Comparison of ENCODE assay signal across 27 cellular contexts in the genomic region with DNA sequence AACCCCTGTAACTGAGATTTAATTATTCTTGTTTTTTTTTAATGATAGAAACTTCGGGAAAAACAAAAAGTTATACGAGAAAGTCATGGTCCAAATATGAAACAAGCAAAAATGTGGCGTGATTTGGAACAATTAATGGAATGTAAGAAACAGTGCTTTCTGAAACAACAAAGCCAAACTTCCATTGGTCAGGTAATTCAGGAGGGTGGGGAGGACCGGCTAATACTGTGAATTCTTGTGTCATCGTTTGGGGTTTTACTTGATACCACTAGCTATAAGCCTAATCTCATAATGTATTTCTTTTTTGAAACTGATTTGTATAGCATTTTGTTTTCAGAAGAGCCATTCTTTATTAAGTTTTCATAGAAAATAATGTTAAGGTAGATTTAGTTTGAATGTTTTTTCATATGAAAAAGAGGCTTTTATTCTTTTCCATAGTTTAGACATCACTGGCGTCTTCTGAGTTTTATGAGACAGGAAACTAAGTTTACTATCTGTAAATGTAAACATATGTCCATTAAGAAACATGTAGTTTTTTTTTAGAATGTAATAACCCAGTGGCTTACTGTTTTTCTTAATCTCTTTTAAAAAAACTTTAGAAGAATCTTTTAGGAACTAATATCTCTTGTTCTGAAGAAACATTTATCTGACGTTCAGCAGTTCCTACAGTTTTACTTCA.
A peak's percentile ranks its signal among the peaks of the same experiment; 100 is the strongest.
DNase-seq lines count a peak whose midpoint lies in the region; ATAC-seq, FAIRE-seq and TF ChIP-seq lines count a peak whose summit lies in the region.
"Had no signal": no experiment of that assay in that cellular context is flagged by ENCODE, and none has a peak within 500 bp of the region (broad histone marks: within the 10 kb centered on the region; RNA-seq: fewer than 3 reads in every experiment).

No MANE protein-coding gene starts in this region.

- H4K5ac ChIP-seq in IMR-90 (ENCODE audit: low read depth, low read length) = peak overlapping the region; percentile 78

- FAIRE-seq in G401.6 (lab: Jason Lieb, UNC) = peak; percentile 30
- FAIRE-seq: HepG2 had no signal

- H3K27ac ChIP-seq in IMR-90 (ENCODE audit: insufficient read depth, low read length) (peak overlapping the region; percentile 26; the same call in 1 of the 2 replicates), smooth muscle cell (ENCODE audit: low read depth) (no peak overlapping the region)
- H3K27ac ChIP-seq: HL-60, KMS-11, Peyer's patch, SJCRH30 had no signal

- 0 out of 4 replicates have a peak overlapping the region, but pooled peaks of 1 of the 2 experiments have one; percentile 12 for H4K8ac ChIP-seq in IMR-90 (ENCODE audit: low read depth in 2 of 2, low read length in 2 of 2)

- peak overlapping the region; percentile 59 for H2AK5ac ChIP-seq in IMR-90 (ENCODE audit: low read depth, low read length)

- peaks cover 3% of the 10 kb centered on the region; the same call in 1 of the 2 replicates for H3K4me1 ChIP-seq in IMR-90 (ENCODE audit: control insufficient read depth, insufficient read depth, low read length)
- H3K4me1 ChIP-seq in smooth muscle cell (ENCODE audit: low read depth) = no peaks in the 10 kb centered on the region
- H3K4me1 ChIP-seq: Peyer's patch, SJCRH30 had no signal

- no peak for TF ChIP-seq RAD21 in IMR-90 (IDR thresholded peaks at IDR 0.05; ENCODE audit: low read length)

- TF ChIP-seq POLR2A in IMR-90 (IDR thresholded peaks at IDR 0.05; ENCODE audit: low read depth, low read length) = no peak

- peak overlapping the region; percentile 39 for H2BK5ac ChIP-seq in IMR-90 (ENCODE audit: low read depth, low read length, poor library complexity, severe bottlenecking)

- H3K9ac ChIP-seq in IMR-90 (ENCODE audit: low read depth, low read length) (no peak overlapping the region), smooth muscle cell (ENCODE audit: low read depth) (no peak overlapping the region)
- H3K9ac ChIP-seq: KMS-11 had no signal

- H3K9me1 ChIP-seq in IMR-90 (ENCODE audit: insufficient read depth, low read length) = peaks cover 8% of the 10 kb centered on the region

- no peak for ATAC-seq in IMR-90 (ENCODE audit: low read depth)
- ATAC-seq: GM23338, HCT116, HepG2 had no signal

- DNase-seq in IMR-90 (no peak), fibroblast of villous mesenchyme (ENCODE audit: low read depth) (peak; percentile 68), smooth muscle cell (lab: John Stamatoyannopoulos, UW; ENCODE audit: unreplicated experiment) (no peak), cortex of kidney (lab: John Stamatoyannopoulos, UW) (no peak), DMS114 treated with DMSO at 0.1 percent for 48 hours (lab: John Stamatoyannopoulos, UW; ENCODE audit: unreplicated experiment) (no peak), DMS79 (lab: John Stamatoyannopoulos, UW) (no peak), NCI-H1694 (lab: John Stamatoyannopoulos, UW) (no peak)
- DNase-seq: CD4-positive, CD25-positive, alpha-beta regulatory T cell; DND-41; GDM1; NCI-H1092 treated with DMSO at 0.1 percent for 48 hours; NCI-H146; NCI-H2029 treated with DMSO at 0.1 percent for 48 hours; NCI-H2171; NCI-H345; NCI-H524; NCI-H774; NK-92 treated with Interleukin-12 subunit alpha and Interleukin-12 subunit beta, amount 100 ng/mL, for 24 hours; Peyer's patch; SJCRH30 had no signal

- peak overlapping the region; percentile 21 for H3K23ac ChIP-seq in IMR-90 (ENCODE audit: low read depth, low read length)

- H3K4me2 ChIP-seq in IMR-90 (ENCODE audit: low read depth, low read length) = peak overlapping the region; percentile 61
- peak overlapping the region; percentile 30 for H3K4me2 ChIP-seq in smooth muscle cell
- H3K4me2 ChIP-seq: A549, GM23338, KMS-11 had no signal

- H3K9me3 ChIP-seq in IMR-90 (ENCODE audit: control insufficient read depth, insufficient read depth, low read length) (no peaks in the 10 kb centered on the region), smooth muscle cell (replicated peaks; ENCODE audit: low read depth) (no peaks in the 10 kb centered on the region)
- H3K9me3 ChIP-seq: Peyer's patch, SJCRH30 had no signal

- no peaks in the 10 kb centered on the region for H4K20me1 ChIP-seq in IMR-90 (ENCODE audit: insufficient read depth, low read length)
- H4K20me1 ChIP-seq in smooth muscle cell (ENCODE audit: low read depth) = no peaks in the 10 kb centered on the region

- no peak overlapping the region for H3K56ac ChIP-seq in IMR-90 (ENCODE audit: extremely low read depth, insufficient read depth, low read length)

- CTCF ChIA-PET in IMR-90 (lab: Yijun Ruan, JAX) = no interaction called here

- no peaks in the 10 kb centered on the region for H3K27me3 ChIP-seq in IMR-90 (ENCODE audit: control insufficient read depth, insufficient read depth, low read length)
- no peaks in the 10 kb centered on the region for H3K27me3 ChIP-seq in smooth muscle cell (ENCODE audit: low read depth)
- H3K27me3 ChIP-seq: Peyer's patch, SJCRH30 had no signal

- no peaks in the 10 kb centered on the region for H3K79me2 ChIP-seq in smooth muscle cell (ENCODE audit: low read depth)

- H3K4ac ChIP-seq in IMR-90 (ENCODE audit: low read depth, low read length) = peak overlapping the region; percentile 61

- peak overlapping the region; percentile 47; the same call in 1 of the 2 replicates for H2BK20ac ChIP-seq in IMR-90 (ENCODE audit: low read depth, low read length)

- TF ChIP-seq CTCF in IMR-90 (conservative IDR thresholded peaks at IDR 0.05; ENCODE audit: low read depth, low read length) (no peak), fibroblast of villous mesenchyme (IDR thresholded peaks at IDR 0.05; ENCODE audit: insufficient read depth, low read depth, low read length) (no peak), smooth muscle cell (IDR thresholded peaks at IDR 0.05; ENCODE audit: borderline replicate concordance, insufficient read depth, poor library complexity, severe bottlenecking) (no peak)

- POLR2A ChIA-PET in IMR-90 (lab: Charles Lee; ENCODE audit: unreplicated experiment) = no interaction called here

- BruUV-seq in IMR-90 (replicated peaks; lab: Mats Ljungman, UMichigan) = no TSS peak

- H3K79me1 ChIP-seq in IMR-90 (ENCODE audit: low read depth in 1 of 2, low read length in 2 of 2) = peaks cover 0 to 10% of the 10 kb centered on the region in 2 experiments; a peak in 1 of 4 replicates

- dilution Hi-C loops in IMR-90 (cut with HindIII; ENCODE audit: low sequenced_read_pairs, unreplicated experiment) = no loop called here

- peak overlapping the region; percentile 49; the same call in 2 of the 3 replicates for H2BK15ac ChIP-seq in IMR-90 (ENCODE audit: low read depth, low read length)

- intact Hi-C loops in IMR-90 (cut with micrococcal nuclease) = no loop called here

- peak overlapping the region; percentile 67; the same call in 1 of the 2 replicates for H2BK120ac ChIP-seq in IMR-90 (ENCODE audit: low read depth, low read length)

- H2AK9ac ChIP-seq in IMR-90 (replicated peaks; ENCODE audit: low read depth, low read length, poor library complexity) = no peak overlapping the region

- H3K14ac ChIP-seq in IMR-90 (replicated peaks; ENCODE audit: low read depth, low read length) = peak overlapping the region; percentile 29; the same call in 1 of the 2 replicates

- WGBS in IMR-90 (ENCODE audit: extremely low coverage in 2 of 2, insufficient read length in 1 of 2), 2 experiments = no CpG with 5 or more reads among the region's 7 CpGs
- 63% methylated on average over 7 of the region's 7 CpGs for WGBS in smooth muscle cell (ENCODE audit: low lambda C conversion rate)

- no peak overlapping the region for H3K4me3 ChIP-seq in IMR-90 (ENCODE audit: insufficient read depth, low read depth, low read length)
- H3K4me3 ChIP-seq in fibroblast of villous mesenchyme (ENCODE audit: low read depth, low read length) = no peak overlapping the region
- no peak overlapping the region for H3K4me3 ChIP-seq in smooth muscle cell
- H3K4me3 ChIP-seq: A549, GM23338, Peyer's patch, SJCRH30 had no signal

- no peak overlapping the region for H4K91ac ChIP-seq in IMR-90 (ENCODE audit: insufficient read depth, low read depth, low read length)

- H3K18ac ChIP-seq in IMR-90 (ENCODE audit: low read depth, low read length) = peak overlapping the region; percentile 37

- H2AFZ ChIP-seq in IMR-90 (replicated peaks; ENCODE audit: low read length, poor library complexity) (no peak overlapping the region), smooth muscle cell (ENCODE audit: low read depth) (no peak overlapping the region)
- H2AFZ ChIP-seq: GM23338 had no signal

- H3K36me3 ChIP-seq in IMR-90 (ENCODE audit: control insufficient read depth, insufficient read depth, low read length) (peaks cover 2% of the 10 kb centered on the region; the same call in 1 of the 2 replicates), smooth muscle cell (ENCODE audit: low read depth) (peaks cover 3% of the 10 kb centered on the region)
- H3K36me3 ChIP-seq: Peyer's patch, SJCRH30 had no signal

- in situ Hi-C loops in IMR-90 (cut with MboI; ENCODE audit: low sequenced_read_pairs) = no loop called here

- H3F3A ChIP-seq in smooth muscle cell (ENCODE audit: low read depth) = no peaks in the 10 kb centered on the region

TF ChIP-seq in IMR-90, 13 proteins besides CTCF, POLR2A, EP300 and RAD21:
- TF ChIP-seq SMC3 (IDR thresholded peaks at IDR 0.05; ENCODE audit: low read depth, low read length) = no peak
- TF ChIP-seq RCOR1 (IDR thresholded peaks at IDR 0.05; ENCODE audit: insufficient replicate concordance, low read length) = no peak
